Comparison of ENCODE assay signal across 19 cellular contexts in the genomic region with DNA sequence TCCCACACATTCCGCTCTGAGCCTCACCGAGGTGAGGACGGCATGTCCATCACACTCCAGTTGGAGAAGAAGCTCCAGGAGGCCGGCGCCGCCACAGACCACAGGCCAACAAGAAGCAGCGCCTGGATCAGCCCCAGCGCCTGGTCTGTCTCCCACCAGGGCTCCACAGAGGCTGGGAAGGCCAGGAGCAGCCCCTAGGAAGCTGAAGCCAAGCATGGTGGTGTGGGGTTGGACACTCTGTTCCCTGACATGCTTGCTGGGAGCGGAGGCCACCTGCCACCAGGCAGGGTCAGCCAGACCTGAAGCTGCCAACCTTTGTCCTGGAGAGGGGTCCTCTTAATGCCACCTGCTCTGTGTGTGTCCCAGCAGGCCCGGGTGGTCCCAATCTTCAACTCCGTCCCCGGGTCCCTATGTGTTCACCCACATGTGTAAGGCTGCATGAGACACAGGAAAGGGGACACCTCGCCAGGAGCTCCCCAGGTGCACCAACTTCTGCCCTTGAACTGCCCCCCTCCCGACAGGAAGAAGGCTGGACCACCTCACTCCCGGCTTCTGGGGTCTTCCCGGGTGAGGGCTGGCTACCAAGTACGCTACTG.
DNase-seq lines count a peak whose midpoint lies in the region; ATAC-seq and TF ChIP-seq lines count a peak whose summit lies in the region.
"Had no signal": no experiment of that assay in that cellular context is flagged by ENCODE, and none has a peak within 500 bp of the region (broad histone marks: within the 10 kb centered on the region; RNA-seq: fewer than 3 reads in every experiment).

No MANE protein-coding gene starts in this region.

- no peak overlapping the region for H3K18ac ChIP-seq in mesendoderm (ENCODE audit: low read length)

- no peak overlapping the region for H2AK5ac ChIP-seq in mesendoderm (ENCODE audit: low read length)

- TF ChIP-seq CTCF in A673 (conservative IDR thresholded peaks at IDR 0.05; ENCODE audit: low read depth, low read length) (no peak), VCaP (conservative IDR thresholded peaks at IDR 0.05) (no peak), brain microvascular endothelial cell (IDR thresholded peaks at IDR 0.05; ENCODE audit: low read depth, low read length, missing control alignments) (no peak)

- H3K56ac ChIP-seq in mesendoderm (ENCODE audit: low read length) = peak overlapping the region; percentile 7

- H3K9me3 ChIP-seq in A673 (ENCODE audit: low read depth, low read length, poor library complexity, severe bottlenecking) (no peaks in the 10 kb centered on the region), BLaER1 (no peaks in the 10 kb centered on the region)
- H3K9me3 ChIP-seq: MG63, SJSA1, thoracic aorta had no signal

- H2BK120ac ChIP-seq in mesendoderm (ENCODE audit: low read depth, low read length) = no peak overlapping the region

- H3K79me1 ChIP-seq in mesendoderm (ENCODE audit: low read length) = no peaks in the 10 kb centered on the region

- in situ Hi-C loops in brain microvascular endothelial cell (cut with HindIII; ENCODE audit: low pct_ligation_motif_present, low sequenced_read_pairs) = no loop called here

- H3K27ac ChIP-seq in A673 (ENCODE audit: low read depth, low read length, poor library complexity, severe bottlenecking) (peak overlapping the region; percentile 93), BLaER1 (no peak overlapping the region), VCaP (peak overlapping the region; percentile 49), mesendoderm (ENCODE audit: low read depth, low read length) (no peak overlapping the region), brain microvascular endothelial cell (no peak overlapping the region)
- H3K27ac ChIP-seq: SJSA1, thoracic aorta had no signal

- no peaks in the 10 kb centered on the region for H3K79me2 ChIP-seq in mesendoderm (ENCODE audit: control insufficient read depth, insufficient read depth, low read length)

- H3K4me1 ChIP-seq in A673 (ENCODE audit: insufficient read depth, low read length, poor library complexity, severe bottlenecking) (peaks cover 74% of the 10 kb centered on the region), BLaER1 (peaks cover 53% of the 10 kb centered on the region), mesendoderm (ENCODE audit: control insufficient read depth, low read depth, low read length) (no peaks in the 10 kb centered on the region)
- H3K4me1 ChIP-seq: SJSA1 had no signal

- ATAC-seq in GM18861 (IDR thresholded peaks at IDR 0.05; ENCODE audit: unreplicated experiment) (no peak), GM18909 (IDR thresholded peaks at IDR 0.05; ENCODE audit: poor library complexity, unreplicated experiment) (no peak)
- ATAC-seq: left lobe of liver, PC-3 had no signal

- H2BK5ac ChIP-seq in mesendoderm (ENCODE audit: low read length) = no peak overlapping the region

- H3K9ac ChIP-seq in BLaER1 (no peak overlapping the region), mesendoderm (ENCODE audit: low read length) (no peak overlapping the region)

- H4K8ac ChIP-seq in mesendoderm (ENCODE audit: low read depth, low read length) = no peak overlapping the region

- CTCF ChIA-PET in A673 (lab: Charles Lee) = no interaction called here

- H2BK15ac ChIP-seq in mesendoderm (replicated peaks; ENCODE audit: low read depth) = no peak overlapping the region

- no peak overlapping the region for H3K4ac ChIP-seq in mesendoderm (ENCODE audit: low read depth, low read length)

- peaks cover 11% of the 10 kb centered on the region; the same call in 1 of the 2 replicates for H4K20me1 ChIP-seq in BLaER1

- H3K36me3 ChIP-seq in A673 (ENCODE audit: insufficient read depth, low read length, poor library complexity, severe bottlenecking) (no peaks in the 10 kb centered on the region), BLaER1 (no peaks in the 10 kb centered on the region), mesendoderm (ENCODE audit: control insufficient read depth, insufficient read depth, low read length) (no peaks in the 10 kb centered on the region), brain microvascular endothelial cell (replicated peaks) (no peaks in the 10 kb centered on the region)
- H3K36me3 ChIP-seq: MG63, SJSA1, thoracic aorta had no signal

- POLR2A ChIA-PET in A673 (lab: Charles Lee; ENCODE audit: low non-redundant PET) = no interaction called here

- H3K4me3 ChIP-seq in A673 (ENCODE audit: low read depth, low read length, poor library complexity, severe bottlenecking) = no peak overlapping the region
- H3K4me3 ChIP-seq in BLaER1 = no peak overlapping the region
- H3K4me3 ChIP-seq in mesendoderm (ENCODE audit: low read length) = no peak overlapping the region
- H3K4me3 ChIP-seq in brain microvascular endothelial cell (ENCODE audit: low read depth, low read length) = no peak overlapping the region
- H3K4me3 ChIP-seq: MG63, SJSA1, thoracic aorta had no signal

- no CpG with 5 or more reads among the region's 17 CpGs for WGBS in mesendoderm (ENCODE audit: extremely low coverage, insufficient coverage, low lambda C conversion rate)

- peak overlapping the region; percentile 62 for H3K4me2 ChIP-seq in BLaER1
- no peak overlapping the region for H3K4me2 ChIP-seq in mesendoderm (ENCODE audit: low read length)

- intact Hi-C loops in A673 (cut with micrococcal nuclease; ENCODE audit: unreplicated experiment) = no loop called here

- H3K23ac ChIP-seq in mesendoderm (ENCODE audit: low read length) = no peak overlapping the region

- DNase-seq in A673 (ENCODE audit: low spot score) (no peak), mesendoderm (no peak), brain microvascular endothelial cell (no peak)
- DNase-seq: AML-193, caudate nucleus, IMR-90, MG63, NCI-H146, NCI-H2171 treated with DMSO at 0.1 percent for 48 hours, NCI-H774, nucleus accumbens, PC-3 had no signal

- no peak overlapping the region for H4K5ac ChIP-seq in mesendoderm (ENCODE audit: low read length)

- TSS peak; percentile 95 for BruUV-seq in A673 (replicated peaks; lab: Mats Ljungman, UMichigan)

- no peaks in the 10 kb centered on the region for H3K27me3 ChIP-seq in A673 (replicated peaks; ENCODE audit: insufficient read depth, low read depth, low read length, poor library complexity)
- H3K27me3 ChIP-seq in BLaER1 = 0 out of 2 replicates have a peak, but pooled peaks cover 4% of the 10 kb centered on the region
- H3K27me3 ChIP-seq in mesendoderm (ENCODE audit: insufficient read depth, low read length, poor library complexity) = no peaks in the 10 kb centered on the region
- no peaks in the 10 kb centered on the region for H3K27me3 ChIP-seq in brain microvascular endothelial cell (replicated peaks)
- H3K27me3 ChIP-seq: MG63, SJSA1 had no signal

Comparison
In these comparisons a context has a peak if more than half of its experiments do, and no peak if none do; other contexts are left out.
1. H3K27ac ChIP-seq: peak in A673 (single experiment) and VCaP (single experiment); none in BLaER1 (single experiment), mesendoderm (single experiment) and brain microvascular endothelial cell (single experiment).